ENCODE assay signal across 7 cellular contexts in the genomic region with DNA sequence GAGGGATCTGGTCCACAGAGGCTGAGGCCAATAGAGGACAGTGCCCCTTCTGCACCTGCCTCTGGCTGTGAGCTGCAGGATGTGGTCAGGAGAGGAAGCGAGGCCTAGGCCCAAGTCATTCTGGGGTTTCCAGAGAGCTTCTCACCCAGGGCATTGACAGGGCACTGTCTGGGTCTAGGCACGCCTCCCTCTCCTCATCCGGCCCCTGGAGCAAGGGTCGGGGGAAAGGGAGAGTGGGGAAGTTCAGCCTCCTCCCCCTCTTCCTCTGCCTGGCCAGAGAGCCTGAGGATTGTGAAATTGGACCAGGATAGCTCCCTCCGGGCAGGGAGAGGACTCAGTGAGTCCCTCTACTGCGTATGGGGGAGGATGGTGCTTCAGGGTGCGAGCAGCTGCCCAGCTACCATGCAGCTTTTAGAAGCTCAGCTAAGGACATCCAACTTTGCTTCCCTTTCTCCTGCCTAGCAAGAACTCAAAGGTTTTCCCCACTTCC. TPM values are rescaled to one million over a fixed set of nuclear protein-coding genes. Genes with fewer than 3 reads are reported as not detected.
A peak's percentile ranks its signal among the peaks of the same experiment; 100 is the strongest.
DNase-seq lines count a peak whose midpoint lies in the region; ATAC-seq lines count a peak whose summit lies in the region.

No MANE protein-coding gene starts in this region.

- no peaks in the 10 kb centered on the region for H3K36me3 Mint-ChIP-seq in activated naive CD8-positive, alpha-beta T cell treated with anti-CD3 and anti-CD28 coated beads for 36 hours

- peaks cover 57% of the 10 kb centered on the region for H3K4me1 Mint-ChIP-seq in activated naive CD8-positive, alpha-beta T cell treated with anti-CD3 and anti-CD28 coated beads for 36 hours

- peak; percentile 94 for DNase-seq in SIG-M5 (lab: John Stamatoyannopoulos, UW)
- DNase-seq in activated naive CD8-positive, alpha-beta T cell treated with anti-CD3 and anti-CD28 coated beads for 36 hours = peak; percentile 77
- DNase-seq in stimulated activated CD4-positive, alpha-beta T cell treated with anti-CD3 and anti-CD28 coated beads, TNF-alpha, amount 100 ng/mL, for 1 hour (ENCODE audit: low read depth in 3 of 3, low spot score in 1 of 3) = peak in 2 of 3 donors; percentile 37 to 38
- DNase-seq in NCI-H446 treated with DMSO at 0.1 percent for 48 hours (lab: John Stamatoyannopoulos, UW) = no peak
- no peak for DNase-seq in RKO (ENCODE audit: low spot score)

- H3K27me3 Mint-ChIP-seq in activated naive CD8-positive, alpha-beta T cell treated with anti-CD3 and anti-CD28 coated beads for 36 hours = peaks cover 26% of the 10 kb centered on the region

- peak; percentile 80 for ATAC-seq in GM19023 (IDR thresholded peaks at IDR 0.05; ENCODE audit: unreplicated experiment)
- ATAC-seq in HG03039 (IDR thresholded peaks at IDR 0.05; ENCODE audit: unreplicated experiment) = peak; percentile 84

- peak overlapping the region; percentile 22 for H3K4me3 Mint-ChIP-seq in activated naive CD8-positive, alpha-beta T cell treated with anti-CD3 and anti-CD28 coated beads for 36 hours

- H3K9me3 Mint-ChIP-seq in activated naive CD8-positive, alpha-beta T cell treated with anti-CD3 and anti-CD28 coated beads for 36 hours = no peaks in the 10 kb centered on the region

- peak overlapping the region; percentile 46 for H3K27ac Mint-ChIP-seq in activated naive CD8-positive, alpha-beta T cell treated with anti-CD3 and anti-CD28 coated beads for 36 hours

RNA-seq across cellular contexts. Expression of a gene that starts 6.3 kb away (rescaled TPM):
- total RNA-seq in activated naive CD8-positive, alpha-beta T cell treated with anti-CD3 and anti-CD28 coated beads for 36 hours = under 1 TPM in 1 of 2 experiments, not detected in 1; 0.04 TPM

RNA-seq across cellular contexts. Expression of a gene that starts 15.6 kb away (rescaled TPM):
- total RNA-seq in activated naive CD8-positive, alpha-beta T cell treated with anti-CD3 and anti-CD28 coated beads for 36 hours = not detected

Comparison
In these comparisons a context has a peak if more than half of its experiments do, and no peak if none do; other contexts are left out.
1. DNase-seq: peak in SIG-M5 (single experiment), activated naive CD8-positive, alpha-beta T cell treated with anti-CD3 and anti-CD28 coated beads for 36 hours (single experiment) and stimulated activated CD4-positive, alpha-beta T cell treated with anti-CD3 and anti-CD28 coated beads, TNF-alpha, amount 100 ng/mL, for 1 hour (2 of 3); none in NCI-H446 treated with DMSO at 0.1 percent for 48 hours (single experiment) and RKO (single experiment).